Comparison of ENCODE assay signal across 1 cellular context in the genomic region with DNA sequence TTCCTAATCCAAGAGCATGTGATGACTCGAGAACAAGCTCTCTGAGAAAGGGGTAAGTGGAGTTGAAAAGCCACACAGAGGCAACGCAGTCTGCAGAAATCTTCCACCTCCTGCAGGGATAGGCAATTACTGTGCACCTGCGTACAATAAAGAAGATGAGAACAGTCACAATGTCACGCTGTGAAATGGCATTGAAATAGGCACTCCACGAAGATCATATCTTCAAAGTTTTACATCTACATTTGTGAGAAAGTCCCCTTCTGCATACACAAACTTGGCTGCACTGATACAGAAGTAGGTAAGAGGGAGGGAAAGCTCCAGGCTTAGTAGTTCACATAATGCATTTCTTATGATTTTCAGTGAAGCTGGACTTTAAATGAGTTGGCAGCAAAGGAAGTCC.
TF ChIP-seq lines count a peak whose summit lies in the region.

No MANE protein-coding gene starts in this region.

TF ChIP-seq in HCT116, 20 proteins besides CTCF, POLR2A, EP300 and RAD21 (continued from another document):
- TF ChIP-seq, protein P1, sequence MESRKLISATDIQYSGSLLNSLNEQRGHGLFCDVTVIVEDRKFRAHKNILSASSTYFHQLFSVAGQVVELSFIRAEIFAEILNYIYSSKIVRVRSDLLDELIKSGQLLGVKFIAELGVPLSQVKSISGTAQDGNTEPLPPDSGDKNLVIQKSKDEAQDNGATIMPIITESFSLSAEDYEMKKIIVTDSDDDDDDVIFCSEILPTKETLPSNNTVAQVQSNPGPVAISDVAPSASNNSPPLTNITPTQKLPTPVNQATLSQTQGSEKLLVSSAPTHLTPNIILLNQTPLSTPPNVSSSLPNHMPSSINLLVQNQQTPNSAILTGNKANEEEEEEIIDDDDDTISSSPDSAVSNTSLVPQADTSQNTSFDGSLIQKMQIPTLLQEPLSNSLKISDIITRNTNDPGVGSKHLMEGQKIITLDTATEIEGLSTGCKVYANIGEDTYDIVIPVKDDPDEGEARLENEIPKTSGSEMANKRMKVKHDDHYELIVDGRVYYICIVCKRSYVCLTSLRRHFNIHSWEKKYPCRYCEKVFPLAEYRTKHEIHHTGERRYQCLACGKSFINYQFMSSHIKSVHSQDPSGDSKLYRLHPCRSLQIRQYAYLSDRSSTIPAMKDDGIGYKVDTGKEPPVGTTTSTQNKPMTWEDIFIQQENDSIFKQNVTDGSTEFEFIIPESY (IDR thresholded peaks at IDR 0.05; ENCODE audit: extremely low read depth, insufficient replicate concordance, low read length): no peak
- TF ChIP-seq POLR2AphosphoS5 (IDR thresholded peaks at IDR 0.05; ENCODE audit: low read depth, low read length): no peak
- TF ChIP-seq, protein P2, sequence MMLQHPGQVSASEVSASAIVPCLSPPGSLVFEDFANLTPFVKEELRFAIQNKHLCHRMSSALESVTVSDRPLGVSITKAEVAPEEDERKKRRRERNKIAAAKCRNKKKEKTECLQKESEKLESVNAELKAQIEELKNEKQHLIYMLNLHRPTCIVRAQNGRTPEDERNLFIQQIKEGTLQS (IDR thresholded peaks at IDR 0.05): no peak
- TF ChIP-seq JUND (IDR thresholded peaks at IDR 0.05): no peak
- no peak for TF ChIP-seq SP1 (IDR thresholded peaks at IDR 0.05; ENCODE audit: low read depth)
- no peak for TF ChIP-seq ELF1 (IDR thresholded peaks at IDR 0.05; ENCODE audit: borderline replicate concordance, low read depth)
